Comparison of ENCODE assay signal across 8 cellular contexts in the genomic region with DNA sequence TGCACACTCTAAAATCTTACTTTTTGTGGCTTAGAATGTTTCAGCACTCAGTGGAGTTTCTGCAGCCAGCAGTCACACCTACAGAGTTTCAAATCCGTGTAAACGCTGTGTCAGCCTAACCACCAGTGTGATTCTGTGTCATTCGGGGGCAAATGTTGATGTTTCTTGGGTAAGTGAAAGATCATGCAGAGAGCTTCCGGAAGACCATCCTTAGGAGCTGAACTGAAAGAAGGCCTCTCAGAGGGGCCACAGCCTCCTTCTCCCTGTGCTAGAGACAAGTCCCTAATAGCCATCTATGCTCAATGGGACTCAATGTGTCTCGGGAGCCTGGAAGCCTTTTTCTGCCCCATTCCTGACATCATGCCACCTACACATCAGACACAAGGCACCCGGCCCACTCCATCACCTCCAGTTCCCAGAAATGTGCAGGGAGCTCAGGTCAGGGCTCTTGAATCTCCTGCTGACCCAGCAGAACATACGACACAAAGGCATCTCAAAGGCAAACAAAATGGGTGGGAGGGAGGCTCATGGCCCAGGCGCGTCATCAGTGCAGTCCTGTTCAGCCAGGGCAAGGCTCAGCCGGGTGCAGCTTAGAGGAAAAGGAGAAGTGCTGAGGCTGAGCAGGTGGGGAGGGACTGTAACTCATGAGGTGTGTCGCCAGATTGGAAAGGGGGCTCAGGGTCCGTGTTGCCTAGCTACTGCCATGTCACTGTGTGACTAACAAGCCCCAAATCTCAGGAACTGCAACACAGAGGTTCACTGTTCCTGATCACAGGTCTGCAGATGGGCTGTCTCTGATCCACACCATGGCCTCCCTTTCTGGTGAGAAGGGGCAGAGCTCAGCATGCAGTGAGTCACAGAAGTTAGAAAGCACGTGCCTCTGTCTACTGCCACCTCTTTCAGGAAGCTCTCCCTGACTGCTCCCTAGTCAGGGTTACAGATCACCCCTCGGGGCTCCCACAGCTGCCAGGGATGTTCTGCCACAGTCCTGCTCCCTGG.
DNase-seq lines count a peak whose midpoint lies in the region; ATAC-seq and TF ChIP-seq lines count a peak whose summit lies in the region.

No MANE protein-coding gene starts in this region.

- DNase-seq in DMS153 treated with DMSO at 0.1 percent for 48 hours (lab: John Stamatoyannopoulos, UW; ENCODE audit: unreplicated experiment) (peak; percentile 29), right lobe of liver (no peak), H7 (no peak), occipital lobe (lab: John Stamatoyannopoulos, UW) (no peak), NCI-H82 treated with DMSO at 0.1 percent for 48 hours (lab: John Stamatoyannopoulos, UW; ENCODE audit: unreplicated experiment) (no peak)
- DNase-seq in activated CD4-positive, alpha-beta T cell treated with anti-CD3 and anti-CD28 coated beads, Interleukin-2, amount 50 U/mL, for 1 hour = peak; percentile 13

- H3K9me3 ChIP-seq in right lobe of liver = no peaks in the 10 kb centered on the region

- H3K4me3 ChIP-seq in right lobe of liver (no peak overlapping the region), H7 (ENCODE audit: insufficient read depth, low read depth, low read length) (no peak overlapping the region)

- H3K27me3 ChIP-seq in right lobe of liver (no peaks in the 10 kb centered on the region), H7 (ENCODE audit: control insufficient read depth, insufficient read depth, low read length) (no peaks in the 10 kb centered on the region)

- H3K27ac ChIP-seq in right lobe of liver = no peak overlapping the region

- ATAC-seq in GM19397 (IDR thresholded peaks at IDR 0.05; ENCODE audit: unreplicated experiment) (peak; percentile 66), HG03378 (IDR thresholded peaks at IDR 0.05; ENCODE audit: unreplicated experiment) (peak; percentile 83), right lobe of liver (peak in 3 of 4 donors; percentile 30 to 47 (median 32))

- TF ChIP-seq CTCF in right lobe of liver (IDR thresholded peaks at IDR 0.05) = no peak

- WGBS in right lobe of liver (ENCODE audit: insufficient coverage, low coverage, low lambda C conversion rate, missing lambda C conversion rate) = 55% methylated on average over 9 of the region's 14 CpGs

- TF ChIP-seq POLR2A in right lobe of liver (IDR thresholded peaks at IDR 0.05) = no peak

- H3K4me1 ChIP-seq in right lobe of liver = no peaks in the 10 kb centered on the region

- H3K36me3 ChIP-seq in right lobe of liver = no peaks in the 10 kb centered on the region
- no peaks in the 10 kb centered on the region for H3K36me3 ChIP-seq in H7 (replicated peaks; ENCODE audit: control insufficient read depth, insufficient read depth, low read length)

- intact Hi-C loops in right lobe of liver (cut with DNase I) = no loop called here

Comparison
In these comparisons a context has a peak if more than half of its experiments do, and no peak if none do; other contexts are left out.
1. DNase-seq: peak in DMS153 treated with DMSO at 0.1 percent for 48 hours (single experiment) and activated CD4-positive, alpha-beta T cell treated with anti-CD3 and anti-CD28 coated beads, Interleukin-2, amount 50 U/mL, for 1 hour (single experiment); none in right lobe of liver (0 of 3), H7 (single experiment), occipital lobe (single experiment) and NCI-H82 treated with DMSO at 0.1 percent for 48 hours (single experiment).
2. ATAC-seq: peak in every context shown above with its lines; median percentile 83 in HG03378; 66 in GM19397; 32 in right lobe of liver.